ENCODE assay signal across 17 cellular contexts in genomic region chr15:77538793-77539487, GRCh38.
DNase-seq lines count a peak whose midpoint lies in the region; ATAC-seq, FAIRE-seq and TF ChIP-seq lines count a peak whose summit lies in the region.
"Had no signal": no experiment of that assay in that cellular context is flagged by ENCODE, and none has a peak within 500 bp of the region (broad histone marks: within the 10 kb centered on the region; RNA-seq: fewer than 3 reads in every experiment).

No MANE protein-coding gene starts in this region.

- no peak overlapping the region for H3K4me3 ChIP-seq in DOHH2 (ENCODE audit: low read length)
- no peak overlapping the region for H3K4me3 ChIP-seq in GM12878
- H3K4me3 ChIP-seq in neuronal stem cell (ENCODE audit: low read length in 2 of 2) = no peak overlapping the region
- H3K4me3 ChIP-seq: psoas muscle had no signal

- RAD21 ChIA-PET in GM12878 (lab: Charles Lee; ENCODE audit: unreplicated experiment) = interaction anchor here (0.9 to 4.8 kb wide), 12 partner anchors 30 to 603 kb away, joined by 3 to 83 read pairs (median 4); no protein-coding TSS in a partner anchor

- H3K27ac ChIP-seq in DOHH2 (ENCODE audit: low read depth, low read length) (no peak overlapping the region), GM12878 (ENCODE audit: control insufficient read depth, insufficient read depth) (no peak overlapping the region), neuronal stem cell (replicated peaks; ENCODE audit: low read length) (no peak overlapping the region)
- H3K27ac ChIP-seq: psoas muscle had no signal

- SMC1A ChIA-PET in GM12878 (lab: Charles Lee; ENCODE audit: uncharacterized antibody, unreplicated experiment) = interaction anchor here (0.6 to 12.9 kb wide), 10 partner anchors 10 to 611 kb away, joined by 3 to 352 read pairs (median 4); no protein-coding TSS in a partner anchor

- no peaks in the 10 kb centered on the region for H3K36me3 Mint-ChIP-seq in activated CD4-positive, alpha-beta T cell treated with anti-CD3 and anti-CD28 coated beads, Interleukin-2, amount 10 ng/mL, durations not matched to agents 7 days and 5 days (ENCODE audit: low read depth)
- H3K36me3 Mint-ChIP-seq: activated naive CD8-positive, alpha-beta T cell treated with anti-CD3 and anti-CD28 coated beads, Interleukin-2, amount 10 ng/mL, durations not matched to agents 7 days and 5 days; mesothelial cell of epicardium had no signal

- H3K4me1 ChIP-seq in DOHH2 (ENCODE audit: control insufficient read depth, low read length) = peaks cover 54% of the 10 kb centered on the region
- H3K4me1 ChIP-seq in GM12878 (ENCODE audit: control insufficient read depth, insufficient read depth, low read length) = peaks cover 42% of the 10 kb centered on the region
- peaks cover 28 to 73% of the 10 kb centered on the region in 2 donors for H3K4me1 ChIP-seq in neuronal stem cell (ENCODE audit: control insufficient read depth in 2 of 2, insufficient read depth in 1 of 2, low read depth in 1 of 2, low read length in 2 of 2)

- no peak for ATAC-seq in GM12878
- ATAC-seq: psoas muscle had no signal

- H3K4ac ChIP-seq in neuronal stem cell (ENCODE audit: low read length) = no peak overlapping the region

- H3K9me3 Mint-ChIP-seq in activated CD4-positive, alpha-beta T cell treated with anti-CD3 and anti-CD28 coated beads, Interleukin-2, amount 10 ng/mL, durations not matched to agents 7 days and 5 days = no peaks in the 10 kb centered on the region
- H3K9me3 Mint-ChIP-seq: activated naive CD8-positive, alpha-beta T cell treated with anti-CD3 and anti-CD28 coated beads, Interleukin-2, amount 10 ng/mL, durations not matched to agents 7 days and 5 days; HFFc6; mesothelial cell of epicardium had no signal

- H3K4me2 ChIP-seq in DOHH2 (ENCODE audit: low read length) (peak overlapping the region; percentile 72), GM12878 (ENCODE audit: control insufficient read depth, insufficient read depth) (peak overlapping the region; percentile 89; the same call in 1 of the 2 replicates), neuronal stem cell (ENCODE audit: insufficient read depth, low read length, poor library complexity, severe bottlenecking) (no peak overlapping the region)

- BruUV-seq in GM12878 (replicated peaks; lab: Mats Ljungman, UMichigan) = no TSS peak

- CTCF ChIA-PET in GM12878 (lab: Yijun Ruan, JAX) = interaction anchor here (0.5 to 11.7 kb wide), 15 partner anchors 20 to 895 kb away, joined by 3 to 455 read pairs (median 5); no protein-coding TSS in a partner anchor
- CTCF ChIA-PET in activated CD4-positive, alpha-beta T cell treated with anti-CD3 and anti-CD28 coated beads, Interleukin-2, amount 10 ng/mL, durations not matched to agents 7 days and 5 days (lab: Charles Lee) = interaction anchor here (1.1 kb wide), 1 partner anchor 11 kb away, joined by 4 read pairs; no protein-coding TSS in a partner anchor

- no peak overlapping the region for H4K8ac ChIP-seq in neuronal stem cell (ENCODE audit: low read depth, low read length)

- no peaks in the 10 kb centered on the region for H3K79me1 ChIP-seq in neuronal stem cell (ENCODE audit: low read depth, low read length)

- H2BK5ac ChIP-seq in neuronal stem cell (ENCODE audit: low read length) = no peak overlapping the region

- H3K4me3 Mint-ChIP-seq in activated CD4-positive, alpha-beta T cell treated with anti-CD3 and anti-CD28 coated beads, Interleukin-2, amount 10 ng/mL, durations not matched to agents 7 days and 5 days = no peak overlapping the region
- H3K4me3 Mint-ChIP-seq: activated naive CD8-positive, alpha-beta T cell treated with anti-CD3 and anti-CD28 coated beads, Interleukin-2, amount 10 ng/mL, durations not matched to agents 7 days and 5 days; HFFc6; mesothelial cell of epicardium had no signal

- H3K36me3 ChIP-seq in DOHH2 (ENCODE audit: control insufficient read depth, low read length) (no peaks in the 10 kb centered on the region), GM12878 (ENCODE audit: control insufficient read depth in 2 of 2, insufficient read depth in 2 of 2, low read length in 1 of 2) (no peaks in the 10 kb centered on the region), neuronal stem cell (replicated peaks in 1 of 2; ENCODE audit: control insufficient read depth in 2 of 2, insufficient read depth in 2 of 2, low read length in 2 of 2) (no peaks in the 10 kb centered on the region)

- no peaks in the 10 kb centered on the region for H3K9me2 ChIP-seq in DOHH2 (replicated peaks; ENCODE audit: control insufficient read depth, low read length)

- peak overlapping the region; percentile 16 for H4K91ac ChIP-seq in neuronal stem cell (ENCODE audit: low read depth, low read length, poor library complexity)

- no peak for TF ChIP-seq CTCF in DOHH2 (IDR thresholded peaks at IDR 0.05; ENCODE audit: low read depth, low read length, poor library complexity, severe bottlenecking)
- no peak for TF ChIP-seq CTCF in GM12878 (IDR thresholded peaks at IDR 0.05 in 2 of 3, conservative IDR thresholded peaks at IDR 0.05 in 1 of 3; ENCODE audit: control insufficient read depth in 2 of 3, extremely low read depth in 1 of 3, insufficient read depth in 1 of 3, low read depth in 3 of 3, low read length in 3 of 3)

- H2AK5ac ChIP-seq in neuronal stem cell (ENCODE audit: low read depth, low read length) = peak overlapping the region; percentile 56

- 62% methylated on average over 5 of the region's 5 CpGs for WGBS in GM12878 (ENCODE audit: insufficient coverage, insufficient replicate concordance, low lambda C conversion rate, missing lambda C conversion rate)
- no CpG with 5 or more reads among the region's 5 CpGs for WGBS in neuronal stem cell (ENCODE audit: extremely low coverage in 2 of 2, insufficient read length in 2 of 2, insufficient replicate concordance in 1 of 2), 2 donors

- DNase-seq in NCI-H2107 (lab: John Stamatoyannopoulos, UW) = peak; percentile 43
- DNase-seq in GM12878 (ENCODE audit: low read depth, low spot score) = no peak
- DNase-seq in neuronal stem cell (ENCODE audit: low spot score) = no peak
- DNase-seq in activated CD4-positive, alpha-beta T cell treated with anti-CD3 and anti-CD28 coated beads, Interleukin-2, amount 10 ng/mL, durations not matched to agents 7 days and 5 days = no peak
- no peak for DNase-seq in middle frontal gyrus (ENCODE audit: extremely low spot score, low spot score)
- DNase-seq in GF-D8 (lab: John Stamatoyannopoulos, UW) = no peak
- DNase-seq in RCC 7860 (ENCODE audit: low spot score) = no peak
- DNase-seq: activated CD8-positive, alpha-beta memory T cell treated with anti-CD3 and anti-CD28 coated beads for 24 hours; AML-193; KG1; psoas muscle; SIG-M5 had no signal

- H2AFZ ChIP-seq in GM12878 (ENCODE audit: control insufficient read depth, low read depth, low read length) = no peak overlapping the region
- no peak overlapping the region for H2AFZ ChIP-seq in neuronal stem cell (ENCODE audit: low read length)

- H3K4me1 Mint-ChIP-seq in activated CD4-positive, alpha-beta T cell treated with anti-CD3 and anti-CD28 coated beads, Interleukin-2, amount 10 ng/mL, durations not matched to agents 7 days and 5 days = peaks cover 14% of the 10 kb centered on the region

- H4K20me1 ChIP-seq in DOHH2 (ENCODE audit: control insufficient read depth, insufficient read depth, low read depth, low read length) (no peaks in the 10 kb centered on the region), GM12878 (ENCODE audit: control insufficient read depth, insufficient read depth) (no peaks in the 10 kb centered on the region)

- H2BK120ac ChIP-seq in neuronal stem cell (ENCODE audit: low read depth, low read length) = no peak overlapping the region

- H3K9ac ChIP-seq in GM12878 (ENCODE audit: control insufficient read depth, insufficient read depth, low read length) (no peak overlapping the region), neuronal stem cell (ENCODE audit: low read depth, low read length, poor library complexity) (no peak overlapping the region)

- TF ChIP-seq EP300 in GM12878 (IDR thresholded peaks at IDR 0.05; ENCODE audit: borderline replicate concordance in 1 of 2, control insufficient read depth in 1 of 2, low read depth in 2 of 2, low read length in 2 of 2) = no peak

- H3K79me2 ChIP-seq in DOHH2 (ENCODE audit: control insufficient read depth, low read length) = no peaks in the 10 kb centered on the region
- H3K79me2 ChIP-seq in GM12878 (ENCODE audit: control insufficient read depth, insufficient read depth, low read length) = no peaks in the 10 kb centered on the region

- H3K14ac ChIP-seq in neuronal stem cell (ENCODE audit: low read length) = no peak overlapping the region

- H3K9me3 ChIP-seq in DOHH2 (ENCODE audit: control insufficient read depth, insufficient read depth, low read length) (no peaks in the 10 kb centered on the region), GM12878 (replicated peaks; ENCODE audit: control insufficient read depth, insufficient read depth, low read length) (no peaks in the 10 kb centered on the region), neuronal stem cell (replicated peaks in 1 of 2; ENCODE audit: control insufficient read depth in 2 of 2, insufficient read depth in 1 of 2, low read depth in 1 of 2, low read length in 2 of 2) (no peaks in the 10 kb centered on the region)
- H3K9me3 ChIP-seq: psoas muscle had no signal

- no peak for TF ChIP-seq RAD21 in GM12878 (IDR thresholded peaks at IDR 0.05; ENCODE audit: insufficient read depth, low read depth, low read length)

- FAIRE-seq in GM12878 (lab: Jason Lieb, UNC) (no peak), RCC 7860 (lab: Jason Lieb, UNC) (no peak)
- FAIRE-seq: TTC549 had no signal

- H3K27me3 ChIP-seq in DOHH2 (ENCODE audit: control insufficient read depth, low read length) (peaks cover 3% of the 10 kb centered on the region; the same call in 1 of the 2 replicates), GM12878 (replicated peaks in 1 of 2; ENCODE audit: control insufficient read depth in 2 of 2, insufficient read depth in 2 of 2, low read length in 1 of 2) (no peaks in the 10 kb centered on the region), neuronal stem cell (ENCODE audit: control insufficient read depth in 3 of 3, insufficient read depth in 3 of 3, low read depth in 1 of 3, low read length in 3 of 3) (no peaks in the 10 kb centered on the region)

- H2BK12ac ChIP-seq in neuronal stem cell (ENCODE audit: low read length) = no peak overlapping the region

- peak overlapping the region; percentile 51 for H2BK15ac ChIP-seq in neuronal stem cell (ENCODE audit: low read length)

- POLR2A ChIA-PET in GM12878 (lab: Charles Lee) = no interaction called here
- POLR2A ChIA-PET in activated CD4-positive, alpha-beta T cell treated with anti-CD3 and anti-CD28 coated beads, Interleukin-2, amount 10 ng/mL, durations not matched to agents 7 days and 5 days (lab: Charles Lee) = no interaction called here

- no peak for TF ChIP-seq POLR2A in GM12878 (IDR thresholded peaks at IDR 0.05; ENCODE audit: low read depth, low read length)

- H3K18ac ChIP-seq in neuronal stem cell (ENCODE audit: low read length) = peak overlapping the region; percentile 21

- H3F3A ChIP-seq in DOHH2 (ENCODE audit: control insufficient read depth, insufficient read depth) = peaks cover 6% of the 10 kb centered on the region; the same call in 1 of the 2 replicates

- H3K27ac Mint-ChIP-seq in activated CD4-positive, alpha-beta T cell treated with anti-CD3 and anti-CD28 coated beads, Interleukin-2, amount 10 ng/mL, durations not matched to agents 7 days and 5 days = no peak overlapping the region
- H3K27ac Mint-ChIP-seq: activated naive CD8-positive, alpha-beta T cell treated with anti-CD3 and anti-CD28 coated beads, Interleukin-2, amount 10 ng/mL, durations not matched to agents 7 days and 5 days; HFFc6; mesothelial cell of epicardium had no signal

- H3K23ac ChIP-seq in neuronal stem cell (ENCODE audit: low read depth, low read length, poor library complexity) = no peak overlapping the region

- intact Hi-C loops in GM12878 (cut with micrococcal nuclease; ENCODE audit: unreplicated experiment) = loop anchor here (1.0 kb wide), 1 partner anchor 353 kb away; no protein-coding TSS in a partner anchor

- in situ Hi-C loops in GM12878 (cut with MboI) = no loop called here

- H3K27me3 Mint-ChIP-seq in activated CD4-positive, alpha-beta T cell treated with anti-CD3 and anti-CD28 coated beads, Interleukin-2, amount 10 ng/mL, durations not matched to agents 7 days and 5 days = peaks cover 4% of the 10 kb centered on the region
